ENCODE assay signal across 7 cellular contexts in the genomic region with DNA sequence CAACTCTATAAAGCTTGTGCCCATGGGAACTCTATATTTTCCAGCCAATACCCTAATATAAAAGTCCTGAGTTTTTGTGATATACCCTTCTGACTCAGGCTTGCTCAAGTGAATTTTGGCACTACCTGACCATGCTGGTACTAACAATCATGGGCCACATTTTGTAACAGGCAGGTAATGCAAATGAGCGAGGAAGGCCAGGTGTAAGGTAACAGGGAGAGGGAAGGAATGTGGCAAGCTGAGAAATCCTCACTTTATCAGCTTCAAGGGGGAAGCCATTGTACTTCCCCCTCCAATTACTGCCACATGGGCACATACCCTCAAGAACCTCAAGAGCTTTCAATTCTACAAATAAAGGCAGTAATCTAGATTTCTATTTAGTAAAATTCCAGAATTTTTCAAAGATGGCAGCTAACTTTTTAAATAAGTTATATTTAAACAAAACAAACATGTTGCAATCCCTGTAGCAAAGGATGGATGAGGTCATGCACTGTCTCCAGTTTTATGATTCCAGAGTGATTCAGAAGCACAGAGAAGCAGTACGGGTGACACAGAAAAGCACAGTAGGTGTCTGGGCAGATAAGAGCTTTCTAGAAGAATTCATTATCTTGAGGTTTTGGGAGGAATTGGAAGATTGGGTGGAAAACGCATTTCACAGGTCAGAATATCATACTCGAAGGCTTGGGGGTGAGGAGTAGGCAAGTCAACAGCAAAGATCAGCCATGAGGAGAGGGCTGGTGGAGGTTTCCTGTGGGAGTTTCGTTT.
DNase-seq lines count a peak whose midpoint lies in the region; ATAC-seq, FAIRE-seq and TF ChIP-seq lines count a peak whose summit lies in the region.

No MANE protein-coding gene starts in this region.

- no peak for TF ChIP-seq POLR2A in GM12892 (IDR thresholded peaks at IDR 0.05; ENCODE audit: low read depth, low read length)

- CTCF ChIA-PET in HEK293 (lab: Yijun Ruan, JAX) = interaction anchor here (1.1 kb wide), 1 partner anchor 87 kb away, joined by 3 read pairs; no protein-coding TSS in a partner anchor

- H3K27me3 Mint-ChIP-seq in T-helper 1 cell treated with Interleukin-12 subunit alpha and Interleukin-12 subunit beta and Interleukin-4 antibody, amounts not matched to agents 30 μg/mL and 1 μg/mL, for 36 hours (ENCODE audit: low read depth) = peaks cover 5% of the 10 kb centered on the region
- H3K27me3 Mint-ChIP-seq in stimulated activated naive B cell treated with anti-CD40 and anti-IgM and Interleukin-4, amounts not matched to agents 10 μg/mL and 1 μg/mL and 100 μg/mL, for 72 hours = no peaks in the 10 kb centered on the region

- peaks cover 0 to 17% of the 10 kb centered on the region in 2 experiments; a peak in 1 of 3 replicates for H3K36me3 ChIP-seq in HEK293 (ENCODE audit: control insufficient read depth in 2 of 2, insufficient read depth in 1 of 2, low read length in 2 of 2)

- H3K4me3 Mint-ChIP-seq in T-helper 1 cell treated with Interleukin-12 subunit alpha and Interleukin-12 subunit beta and Interleukin-4 antibody, amounts not matched to agents 30 μg/mL and 1 μg/mL, for 36 hours = peak overlapping the region; percentile 25
- H3K4me3 Mint-ChIP-seq in stimulated activated naive B cell treated with anti-CD40 and anti-IgM and Interleukin-4, amounts not matched to agents 10 μg/mL and 1 μg/mL and 100 μg/mL, for 72 hours = no peak overlapping the region

- DNase-seq in fibroblast of the aortic adventitia (ENCODE audit: low read depth) = peak; percentile 82
- no peak for DNase-seq in stimulated activated naive B cell treated with anti-CD40 and anti-IgM and Interleukin-4, amounts not matched to agents 10 μg/mL and 1 μg/mL and 100 μg/mL, for 72 hours
- no peak for DNase-seq in NK-92 treated with Interleukin-12 subunit alpha and Interleukin-12 subunit beta, amount 100 ng/mL, for 24 hours (lab: John Stamatoyannopoulos, UW)
- DNase-seq in NCI-H1092 (lab: John Stamatoyannopoulos, UW) = no peak
- DNase-seq in GM12892 (ENCODE audit: insufficient read length) = no peak

- no peak overlapping the region for H3K27ac ChIP-seq in HEK293 (ENCODE audit: extremely low read depth, low read depth, low read length)

- peaks cover 40% of the 10 kb centered on the region for H3K4me1 Mint-ChIP-seq in T-helper 1 cell treated with Interleukin-12 subunit alpha and Interleukin-12 subunit beta and Interleukin-4 antibody, amounts not matched to agents 30 μg/mL and 1 μg/mL, for 36 hours (ENCODE audit: low read depth)
- peaks cover 45 to 79% of the 10 kb centered on the region in 2 donors for H3K4me1 Mint-ChIP-seq in stimulated activated naive B cell treated with anti-CD40 and anti-IgM and Interleukin-4, amounts not matched to agents 10 μg/mL and 1 μg/mL and 100 μg/mL, for 72 hours

- no peak for ATAC-seq in stimulated activated naive B cell treated with anti-CD40 and anti-IgM and Interleukin-4, amounts not matched to agents 10 μg/mL and 1 μg/mL and 100 μg/mL, for 72 hours (replicated peaks)

- peaks cover 12% of the 10 kb centered on the region for H3K9me3 Mint-ChIP-seq in T-helper 1 cell treated with Interleukin-12 subunit alpha and Interleukin-12 subunit beta and Interleukin-4 antibody, amounts not matched to agents 30 μg/mL and 1 μg/mL, for 36 hours
- peaks cover 9 to 10% of the 10 kb centered on the region in 2 donors for H3K9me3 Mint-ChIP-seq in stimulated activated naive B cell treated with anti-CD40 and anti-IgM and Interleukin-4, amounts not matched to agents 10 μg/mL and 1 μg/mL and 100 μg/mL, for 72 hours

- H3K36me3 Mint-ChIP-seq in T-helper 1 cell treated with Interleukin-12 subunit alpha and Interleukin-12 subunit beta and Interleukin-4 antibody, amounts not matched to agents 30 μg/mL and 1 μg/mL, for 36 hours (ENCODE audit: low read depth) = peaks cover 23% of the 10 kb centered on the region
- peaks cover 29 to 39% of the 10 kb centered on the region in 2 donors for H3K36me3 Mint-ChIP-seq in stimulated activated naive B cell treated with anti-CD40 and anti-IgM and Interleukin-4, amounts not matched to agents 10 μg/mL and 1 μg/mL and 100 μg/mL, for 72 hours

- TF ChIP-seq CTCF in HEK293 (tag by site-specific recombination; IDR thresholded peaks at IDR 0.05) (no peak), fibroblast of the aortic adventitia (IDR thresholded peaks at IDR 0.05; ENCODE audit: insufficient read depth, low read length) (no peak)

- peaks cover 6% of the 10 kb centered on the region; the same call in 1 of the 2 replicates for H3K4me1 ChIP-seq in HEK293 (ENCODE audit: control insufficient read depth, insufficient read depth, low read length)

- H3K4me3 ChIP-seq in HEK293 (ENCODE audit: low read depth, low read length) (no peak overlapping the region), fibroblast of the aortic adventitia (ENCODE audit: low read depth, low read length) (peak overlapping the region; percentile 47)

- POLR2A ChIA-PET in HEK293 (lab: Yijun Ruan, JAX) = interaction anchor here (1.0 to 1.3 kb wide), 2 partner anchors 16 to 87 kb away, joined by 4 to 6 read pairs; a partner anchor contains a TSS

- H3K9me3 ChIP-seq in HEK293 (ENCODE audit: control insufficient read depth, insufficient read depth, low read depth, low read length) = no peaks in the 10 kb centered on the region

- H3K27ac Mint-ChIP-seq in T-helper 1 cell treated with Interleukin-12 subunit alpha and Interleukin-12 subunit beta and Interleukin-4 antibody, amounts not matched to agents 30 μg/mL and 1 μg/mL, for 36 hours = peak overlapping the region; percentile 6
- peak overlapping the region; percentile 7 for H3K27ac Mint-ChIP-seq in stimulated activated naive B cell treated with anti-CD40 and anti-IgM and Interleukin-4, amounts not matched to agents 10 μg/mL and 1 μg/mL and 100 μg/mL, for 72 hours

- no peak for FAIRE-seq in GM12892 (lab: Jason Lieb, UNC)

TF ChIP-seq in HEK293, 187 proteins besides CTCF, POLR2A, EP300 and RAD21 (continues in another document):
- peak; percentile 49; the same call in 1 of the 2 replicates for TF ChIP-seq ZNF341 (tag by site-specific recombination; IDR thresholded peaks at IDR 0.05; ENCODE audit: low read depth)
- TF ChIP-seq, protein P1, sequence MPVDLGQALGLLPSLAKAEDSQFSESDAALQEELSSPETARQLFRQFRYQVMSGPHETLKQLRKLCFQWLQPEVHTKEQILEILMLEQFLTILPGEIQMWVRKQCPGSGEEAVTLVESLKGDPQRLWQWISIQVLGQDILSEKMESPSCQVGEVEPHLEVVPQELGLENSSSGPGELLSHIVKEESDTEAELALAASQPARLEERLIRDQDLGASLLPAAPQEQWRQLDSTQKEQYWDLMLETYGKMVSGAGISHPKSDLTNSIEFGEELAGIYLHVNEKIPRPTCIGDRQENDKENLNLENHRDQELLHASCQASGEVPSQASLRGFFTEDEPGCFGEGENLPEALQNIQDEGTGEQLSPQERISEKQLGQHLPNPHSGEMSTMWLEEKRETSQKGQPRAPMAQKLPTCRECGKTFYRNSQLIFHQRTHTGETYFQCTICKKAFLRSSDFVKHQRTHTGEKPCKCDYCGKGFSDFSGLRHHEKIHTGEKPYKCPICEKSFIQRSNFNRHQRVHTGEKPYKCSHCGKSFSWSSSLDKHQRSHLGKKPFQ (tag by site-specific recombination; IDR thresholded peaks at IDR 0.05) = no peak
- peak; percentile 82 for TF ChIP-seq ZNF664 (tag by site-specific recombination; IDR thresholded peaks at IDR 0.05)
- TF ChIP-seq, protein P2, sequence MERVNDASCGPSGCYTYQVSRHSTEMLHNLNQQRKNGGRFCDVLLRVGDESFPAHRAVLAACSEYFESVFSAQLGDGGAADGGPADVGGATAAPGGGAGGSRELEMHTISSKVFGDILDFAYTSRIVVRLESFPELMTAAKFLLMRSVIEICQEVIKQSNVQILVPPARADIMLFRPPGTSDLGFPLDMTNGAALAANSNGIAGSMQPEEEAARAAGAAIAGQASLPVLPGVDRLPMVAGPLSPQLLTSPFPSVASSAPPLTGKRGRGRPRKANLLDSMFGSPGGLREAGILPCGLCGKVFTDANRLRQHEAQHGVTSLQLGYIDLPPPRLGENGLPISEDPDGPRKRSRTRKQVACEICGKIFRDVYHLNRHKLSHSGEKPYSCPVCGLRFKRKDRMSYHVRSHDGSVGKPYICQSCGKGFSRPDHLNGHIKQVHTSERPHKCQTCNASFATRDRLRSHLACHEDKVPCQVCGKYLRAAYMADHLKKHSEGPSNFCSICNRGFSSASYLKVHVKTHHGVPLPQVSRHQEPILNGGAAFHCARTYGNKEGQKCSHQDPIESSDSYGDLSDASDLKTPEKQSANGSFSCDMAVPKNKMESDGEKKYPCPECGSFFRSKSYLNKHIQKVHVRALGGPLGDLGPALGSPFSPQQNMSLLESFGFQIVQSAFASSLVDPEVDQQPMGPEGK (tag by site-specific recombination; IDR thresholded peaks at IDR 0.05) = no peak
- TF ChIP-seq FEZF1 (tag by site-specific recombination; IDR thresholded peaks at IDR 0.05) = peak; percentile 36; the same call in 1 of the 2 replicates
- no peak for TF ChIP-seq ZNF2 (tag by site-specific recombination; IDR thresholded peaks at IDR 0.05)
- TF ChIP-seq, protein P3, sequence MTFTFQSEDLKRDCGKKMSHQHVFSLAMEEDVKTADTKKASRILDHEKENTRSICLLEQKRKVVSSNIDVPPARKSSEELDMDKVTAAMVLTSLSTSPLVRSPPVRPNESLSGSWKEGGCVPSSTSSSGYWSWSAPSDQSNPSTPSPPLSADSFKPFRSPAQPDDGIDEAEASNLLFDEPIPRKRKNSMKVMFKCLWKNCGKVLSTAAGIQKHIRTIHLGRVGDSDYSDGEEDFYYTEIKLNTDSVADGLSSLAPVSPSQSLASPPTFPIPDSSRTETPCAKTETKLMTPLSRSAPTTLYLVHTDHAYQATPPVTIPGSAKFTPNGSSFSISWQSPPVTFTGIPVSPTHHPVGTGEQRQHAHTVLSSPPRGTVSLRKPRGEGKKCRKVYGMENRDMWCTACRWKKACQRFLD (tag by site-specific recombination; IDR thresholded peaks at IDR 0.05) = no peak
- TF ChIP-seq ZNF660 (tag by site-specific recombination; IDR thresholded peaks at IDR 0.05) = peak; percentile 56; the same call in 1 of the 2 replicates
- TF ChIP-seq, protein P4, sequence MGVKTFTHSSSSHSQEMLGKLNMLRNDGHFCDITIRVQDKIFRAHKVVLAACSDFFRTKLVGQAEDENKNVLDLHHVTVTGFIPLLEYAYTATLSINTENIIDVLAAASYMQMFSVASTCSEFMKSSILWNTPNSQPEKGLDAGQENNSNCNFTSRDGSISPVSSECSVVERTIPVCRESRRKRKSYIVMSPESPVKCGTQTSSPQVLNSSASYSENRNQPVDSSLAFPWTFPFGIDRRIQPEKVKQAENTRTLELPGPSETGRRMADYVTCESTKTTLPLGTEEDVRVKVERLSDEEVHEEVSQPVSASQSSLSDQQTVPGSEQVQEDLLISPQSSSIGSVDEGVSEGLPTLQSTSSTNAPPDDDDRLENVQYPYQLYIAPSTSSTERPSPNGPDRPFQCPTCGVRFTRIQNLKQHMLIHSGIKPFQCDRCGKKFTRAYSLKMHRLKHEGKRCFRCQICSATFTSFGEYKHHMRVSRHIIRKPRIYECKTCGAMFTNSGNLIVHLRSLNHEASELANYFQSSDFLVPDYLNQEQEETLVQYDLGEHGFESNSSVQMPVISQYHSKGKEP (tag by site-specific recombination; IDR thresholded peaks at IDR 0.05) = no peak
- peak; percentile 61; the same call in 1 of the 2 replicates for TF ChIP-seq ZNF768 (tag by site-specific recombination; IDR thresholded peaks at IDR 0.05)
